In the genomic region with DNA sequence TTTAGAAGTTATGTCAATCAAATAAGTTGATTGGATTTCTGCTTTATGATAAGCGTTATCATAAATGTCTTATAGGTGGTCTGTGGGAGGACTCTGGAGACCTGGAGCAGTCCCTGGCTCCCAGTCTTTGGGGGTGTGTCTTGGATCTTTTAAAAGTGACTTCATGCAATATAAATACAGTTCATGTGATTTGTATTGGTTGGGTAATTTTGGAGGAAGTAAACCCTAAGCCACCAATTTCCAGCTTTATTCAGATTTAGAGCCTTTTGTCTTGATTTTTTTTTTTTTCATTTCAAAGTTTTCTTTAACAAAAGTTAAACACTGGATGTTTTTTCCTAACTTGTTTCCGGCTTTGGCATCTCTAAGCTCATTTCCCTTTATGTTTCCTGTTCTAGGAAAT, we compare ENCODE assay signal across 11 cellular contexts.
DNase-seq lines count a peak whose midpoint lies in the region; ATAC-seq and TF ChIP-seq lines count a peak whose summit lies in the region.
"Had no signal": no experiment of that assay in that cellular context is flagged by ENCODE, and none has a peak within 500 bp of the region (broad histone marks: within the 10 kb centered on the region; RNA-seq: fewer than 3 reads in every experiment).

No MANE protein-coding gene starts in this region.

- H3K27ac Mint-ChIP-seq in nephron progenitor cell = peak overlapping the region; percentile 85
- H3K27ac Mint-ChIP-seq: activated CD4-positive, alpha-beta memory T cell treated with anti-CD3 and anti-CD28 coated beads, Interleukin-2, amount 10 ng/mL, durations not matched to agents 7 days and 5 days had no signal

- no peaks in the 10 kb centered on the region for H3K27me3 Mint-ChIP-seq in nephron progenitor cell (ENCODE audit: low read depth, poor library complexity)
- H3K27me3 Mint-ChIP-seq: activated CD4-positive, alpha-beta memory T cell treated with anti-CD3 and anti-CD28 coated beads, Interleukin-2, amount 10 ng/mL, durations not matched to agents 7 days and 5 days had no signal

- H3K9ac ChIP-seq in HUES64 (ENCODE audit: low read depth, low read length) = no peak overlapping the region; the same call in 1 of the 2 replicates

- in situ Hi-C loops in ACHN (cut with HindIII; ENCODE audit: low pct_ligation_motif_present, low pct_unique_long_range_greater_than_20kb, low sequenced_read_pairs) = no loop called here

- 94% methylated on average over 1 of the region's 2 CpGs for WGBS in HUES64

- no peak for TF ChIP-seq CTCF in dorsolateral prefrontal cortex (IDR thresholded peaks at IDR 0.05 in 54 of 56, conservative IDR thresholded peaks at IDR 0.05 in 2 of 56; ENCODE audit: low read depth in 1 of 56, partially characterized antibody in 56 of 56)
- no peak for TF ChIP-seq CTCF in nephron progenitor cell (IDR thresholded peaks at IDR 0.05)

- no peaks in the 10 kb centered on the region for H3K9me3 ChIP-seq in HUES64 (ENCODE audit: insufficient read depth, low read depth, low read length)
- H3K9me3 ChIP-seq: psoas muscle had no signal

- peaks cover 78% of the 10 kb centered on the region for H3K4me1 Mint-ChIP-seq in nephron progenitor cell

- intact Hi-C loops in dorsolateral prefrontal cortex (cut with DNase I) = no loop called here

- H3K4me3 ChIP-seq in HUES64 (ENCODE audit: low read length) (no peak overlapping the region), dorsolateral prefrontal cortex (peak overlapping the region in 23 of 59 donors; percentile 3 to 48 (median 27))
- H3K4me3 ChIP-seq: psoas muscle had no signal

- peaks cover 80% of the 10 kb centered on the region for H3K4me1 ChIP-seq in HUES64 (ENCODE audit: insufficient read depth, low read length)

- peaks cover 10% of the 10 kb centered on the region for H3K36me3 Mint-ChIP-seq in nephron progenitor cell (ENCODE audit: low read depth)

- no peaks in the 10 kb centered on the region for H3K9me3 Mint-ChIP-seq in nephron progenitor cell
- H3K9me3 Mint-ChIP-seq: activated CD4-positive, alpha-beta memory T cell treated with anti-CD3 and anti-CD28 coated beads, Interleukin-2, amount 10 ng/mL, durations not matched to agents 7 days and 5 days had no signal

- DNase-seq in ACHN (peak; percentile 18), dorsolateral prefrontal cortex (no peak), nephron progenitor cell (no peak), LoVo (ENCODE audit: low spot score) (no peak), NCI-H1694 treated with DMSO at 0.1 percent for 48 hours (lab: John Stamatoyannopoulos, UW) (no peak), SK-N-DZ (ENCODE audit: low spot score) (no peak)
- DNase-seq: activated CD4-positive, alpha-beta memory T cell treated with anti-CD3 and anti-CD28 coated beads, Interleukin-2, amount 10 ng/mL, durations not matched to agents 7 days and 5 days; NCI-H1436 treated with DMSO at 0.1 percent for 48 hours; psoas muscle had no signal

- H3K4me3 Mint-ChIP-seq in nephron progenitor cell = no peak overlapping the region
- H3K4me3 Mint-ChIP-seq: activated CD4-positive, alpha-beta memory T cell treated with anti-CD3 and anti-CD28 coated beads, Interleukin-2, amount 10 ng/mL, durations not matched to agents 7 days and 5 days had no signal

- ATAC-seq in HG03039 (IDR thresholded peaks at IDR 0.05; ENCODE audit: unreplicated experiment) = no peak
- ATAC-seq: psoas muscle had no signal

- H3K27ac ChIP-seq in HUES64 (ENCODE audit: low read depth, low read length) (peak overlapping the region; percentile 69), dorsolateral prefrontal cortex (peak overlapping the region in 58 of 59 donors; percentile 49 to 93 (median 88))

- no peaks in the 10 kb centered on the region for H3K36me3 ChIP-seq in HUES64 (ENCODE audit: insufficient read depth, low read length)

- no peaks in the 10 kb centered on the region for H3K27me3 ChIP-seq in HUES64 (ENCODE audit: insufficient read depth, low read length)
- no peaks in the 10 kb centered on the region for H3K27me3 ChIP-seq in dorsolateral prefrontal cortex
